ENCODE assay signal across 25 cellular contexts in the genomic region with DNA sequence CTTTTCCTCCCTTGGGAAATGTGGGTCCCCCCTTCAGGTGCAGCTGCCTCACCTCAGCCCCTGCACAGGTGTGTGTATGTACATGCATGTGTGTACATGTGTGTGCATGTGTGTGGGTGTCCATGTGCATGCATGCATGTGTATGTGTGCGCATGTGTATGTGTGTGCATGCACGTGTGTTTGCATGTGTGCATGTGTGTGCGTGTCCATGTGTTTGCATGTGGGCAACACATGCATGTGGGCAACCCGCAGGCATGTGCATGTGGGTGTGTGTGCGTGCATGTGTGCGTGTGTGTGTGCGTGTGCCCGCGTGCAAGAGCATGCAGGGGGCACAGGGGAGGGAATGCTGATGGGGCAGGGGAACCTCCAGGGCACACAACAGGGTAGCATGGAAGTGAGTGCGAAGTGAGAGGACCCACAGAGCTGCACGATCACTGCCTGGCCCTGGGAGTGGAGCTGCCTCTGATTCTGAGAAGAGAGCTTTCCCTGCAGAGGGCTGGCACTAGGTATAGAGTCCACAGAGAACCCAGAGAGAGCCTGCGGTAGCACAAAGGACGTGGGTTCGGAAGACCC. TPM values are rescaled to one million over a fixed set of nuclear protein-coding genes. Genes with fewer than 3 reads are reported as not detected.
DNase-seq lines count a peak whose midpoint lies in the region; ATAC-seq, FAIRE-seq and TF ChIP-seq lines count a peak whose summit lies in the region.
"Had no signal": no experiment of that assay in that cellular context is flagged by ENCODE, and none has a peak within 500 bp of the region (broad histone marks: within the 10 kb centered on the region; RNA-seq: fewer than 3 reads in every experiment).

No MANE protein-coding gene starts in this region.

- FAIRE-seq in GM12878 (lab: Jason Lieb, UNC) (no peak), keratinocyte (lab: Jason Lieb, UNC) (peak; percentile 43), urothelium cell line (lab: Jason Lieb, UNC) (peak; percentile 97)
- FAIRE-seq: H54, RCC 7860 had no signal

- H3K27me3 ChIP-seq in GM12878 (replicated peaks in 1 of 2; ENCODE audit: control insufficient read depth in 2 of 2, insufficient read depth in 2 of 2, low read length in 1 of 2) (no peaks in the 10 kb centered on the region), keratinocyte (ENCODE audit: control insufficient read depth, extremely low read depth, insufficient read depth, low read length) (no peaks in the 10 kb centered on the region)

- 94% methylated on average over 14 of the region's 14 CpGs for WGBS in GM12878 (ENCODE audit: insufficient coverage, insufficient replicate concordance, low lambda C conversion rate, missing lambda C conversion rate)

- BruUV-seq in GM12878 (replicated peaks; lab: Mats Ljungman, UMichigan) = no TSS peak

- H4K20me1 ChIP-seq in GM12878 (ENCODE audit: control insufficient read depth, insufficient read depth) (no peaks in the 10 kb centered on the region), keratinocyte (ENCODE audit: control insufficient read depth, extremely low read depth, insufficient read depth, low read length) (no peaks in the 10 kb centered on the region)

- H2AFZ ChIP-seq in GM12878 (ENCODE audit: control insufficient read depth, low read depth, low read length) (no peak overlapping the region), keratinocyte (ENCODE audit: control insufficient read depth, low read length) (no peak overlapping the region)

- peak overlapping the region; percentile 36 to 50 for H3K27ac Mint-ChIP-seq in activated naive CD4-positive, alpha-beta T cell treated with anti-CD3 and anti-CD28 coated beads, Interleukin-2, amount 50 U/mL, for 72 hours
- H3K27ac Mint-ChIP-seq: CD8-positive, alpha-beta T cell had no signal

- H3K9ac ChIP-seq in GM12878 (ENCODE audit: control insufficient read depth, insufficient read depth, low read length) = no peak overlapping the region
- H3K9ac ChIP-seq in keratinocyte (ENCODE audit: control insufficient read depth, extremely low read depth, insufficient read depth, low read length) = no peak overlapping the region

- no peaks in the 10 kb centered on the region for H3K4me1 ChIP-seq in GM12878 (ENCODE audit: control insufficient read depth, insufficient read depth, low read length)
- H3K4me1 ChIP-seq in keratinocyte (ENCODE audit: control insufficient read depth, extremely low read depth, insufficient read depth, low read length) = peaks cover 27% of the 10 kb centered on the region

- H3K27ac ChIP-seq in GM12878 (ENCODE audit: control insufficient read depth, insufficient read depth) (no peak overlapping the region), keratinocyte (ENCODE audit: control insufficient read depth, insufficient read depth, low read length) (no peak overlapping the region)
- H3K27ac ChIP-seq: HL-60, SK-N-MC had no signal

- TF ChIP-seq POLR2A in GM12878 (IDR thresholded peaks at IDR 0.05; ENCODE audit: low read depth, low read length) = no peak

- DNase-seq in activated naive CD4-positive, alpha-beta T cell treated with anti-CD3 and anti-CD28 coated beads, Interleukin-2, amount 50 U/mL, for 72 hours (ENCODE audit: low spot score in 2 of 2) = no peak
- DNase-seq in activated naive CD4-positive, alpha-beta T cell treated with Interleukin-2 at 50 U/mL for 16 hours = no peak
- no peak for DNase-seq in GM12878 (ENCODE audit: low read depth, low spot score)
- DNase-seq in keratinocyte (ENCODE audit: low read depth, low spot score) = no peak
- DNase-seq in urothelium cell line (ENCODE audit: low spot score) = no peak
- DNase-seq in activated T-cell treated with anti-CD3 and anti-CD28 coated beads, Interleukin-2, amount 50 U/mL, for 1 hour = no peak
- DNase-seq in HuH-7.5 (ENCODE audit: low spot score) = no peak
- DNase-seq in NCI-H2196 (lab: John Stamatoyannopoulos, UW; ENCODE audit: unreplicated experiment) = no peak
- DNase-seq: Calu3; CD8-positive, alpha-beta T cell; DMS53; MM.1S; NCI-H1092; NCI-H748 treated with DMSO at 0.1 percent for 48 hours; NK-92 treated with Interleukin-12 subunit alpha and Interleukin-12 subunit beta, amount 100 ng/mL, for 24 hours; SHP77 had no signal

- no peaks in the 10 kb centered on the region for H3K9me3 Mint-ChIP-seq in activated naive CD4-positive, alpha-beta T cell treated with anti-CD3 and anti-CD28 coated beads, Interleukin-2, amount 50 U/mL, for 72 hours
- H3K9me3 Mint-ChIP-seq: CD8-positive, alpha-beta T cell had no signal

- in situ Hi-C loops in GM12878 (cut with MboI) = no loop called here

- H3K4me2 ChIP-seq in GM12878 (ENCODE audit: control insufficient read depth, insufficient read depth) (no peak overlapping the region), keratinocyte (ENCODE audit: control insufficient read depth, extremely low read depth, insufficient read depth, low read depth, low read length) (no peak overlapping the region)

- TF ChIP-seq CTCF in GM12878 (IDR thresholded peaks at IDR 0.05 in 2 of 3, conservative IDR thresholded peaks at IDR 0.05 in 1 of 3; ENCODE audit: control insufficient read depth in 2 of 3, extremely low read depth in 1 of 3, insufficient read depth in 1 of 3, low read depth in 3 of 3, low read length in 3 of 3) = no peak
- no peak for TF ChIP-seq CTCF in keratinocyte (optimal IDR thresholded peaks at IDR 0.05 in 1 of 3, IDR thresholded peaks at IDR 0.05 in 1 of 3, conservative IDR thresholded peaks at IDR 0.05 in 1 of 3; ENCODE audit: extremely low read depth in 1 of 3, insufficient read depth in 2 of 3, low read length in 3 of 3)

- no peaks in the 10 kb centered on the region for H3K9me1 ChIP-seq in keratinocyte (ENCODE audit: control insufficient read depth, extremely low read depth, insufficient read depth, low read length)

- H3K36me3 Mint-ChIP-seq in activated naive CD4-positive, alpha-beta T cell treated with anti-CD3 and anti-CD28 coated beads, Interleukin-2, amount 50 U/mL, for 72 hours = no peaks in the 10 kb centered on the region

- POLR2A ChIA-PET in GM12878 (lab: Charles Lee) = no interaction called here

- H3K4me3 ChIP-seq in GM12878 = no peak overlapping the region
- no peak overlapping the region for H3K4me3 ChIP-seq in keratinocyte (ENCODE audit: control insufficient read depth in 2 of 3, extremely low read depth in 1 of 3, insufficient read depth in 2 of 3, low read depth in 1 of 3, low read length in 3 of 3)
- H3K4me3 ChIP-seq: SK-N-MC had no signal

- no peak for TF ChIP-seq EP300 in GM12878 (IDR thresholded peaks at IDR 0.05; ENCODE audit: borderline replicate concordance in 1 of 2, control insufficient read depth in 1 of 2, low read depth in 2 of 2, low read length in 2 of 2)

- dilution Hi-C loops in keratinocyte (cut with MboI; ENCODE audit: extremely low pct_ligation_motif_present, low sequenced_read_pairs) = no loop called here

- CTCF ChIA-PET in GM12878 (lab: Yijun Ruan, JAX) = interaction anchor here (1.4 kb wide), 1 partner anchor 11 kb away, joined by 4 read pairs; no protein-coding TSS in a partner anchor

- H3K36me3 ChIP-seq in GM12878 (ENCODE audit: control insufficient read depth in 2 of 2, insufficient read depth in 2 of 2, low read length in 1 of 2) (no peaks in the 10 kb centered on the region; a peak in 3 of 4 replicates), keratinocyte (ENCODE audit: control insufficient read depth in 2 of 2, extremely low read depth in 1 of 2, insufficient read depth in 2 of 2, low read length in 2 of 2) (no peaks in the 10 kb centered on the region)

- RAD21 ChIA-PET in GM12878 (lab: Charles Lee; ENCODE audit: unreplicated experiment) = no interaction called here

- ATAC-seq in activated naive CD4-positive, alpha-beta T cell treated with anti-CD3 and anti-CD28 coated beads, Interleukin-2, amount 50 U/mL, for 72 hours = no peak
- no peak for ATAC-seq in GM12878
- ATAC-seq: CD8-positive, alpha-beta T cell had no signal

- no peak for TF ChIP-seq RAD21 in GM12878 (IDR thresholded peaks at IDR 0.05; ENCODE audit: insufficient read depth, low read depth, low read length)

- H3K9me3 ChIP-seq in GM12878 (replicated peaks; ENCODE audit: control insufficient read depth, insufficient read depth, low read length) (no peaks in the 10 kb centered on the region), keratinocyte (ENCODE audit: control insufficient read depth, low read depth, low read length) (no peaks in the 10 kb centered on the region)

- H3K79me2 ChIP-seq in GM12878 (ENCODE audit: control insufficient read depth, insufficient read depth, low read length) = no peaks in the 10 kb centered on the region
- H3K79me2 ChIP-seq in keratinocyte (ENCODE audit: control insufficient read depth, insufficient read depth, low read length) = no peaks in the 10 kb centered on the region

- intact Hi-C loops in GM12878 (cut with micrococcal nuclease; ENCODE audit: unreplicated experiment) = no loop called here

- SMC1A ChIA-PET in GM12878 (lab: Charles Lee; ENCODE audit: uncharacterized antibody, unreplicated experiment) = no interaction called here

RNA-seq across cellular contexts. Expression of gene BAIAP2L2, which starts 14.6 kb away (rescaled TPM):
- 1 to 10 TPM; 1.1 to 1.3 TPM for total RNA-seq in activated naive CD4-positive, alpha-beta T cell treated with anti-CD3 and anti-CD28 coated beads, Interleukin-2, amount 50 U/mL, for 72 hours
- 0.37 TPM in 1 of 2 replicates, not detected in the other for total RNA-seq in GM12878 (2013; cell fraction: nucleolus; rRNA removed)
- 0.11 TPM in 1 of 2 replicates, not detected in the other for total RNA-seq in GM12878 (2014; rRNA removed)
- total RNA-seq in GM12878 (2014; rRNA removed; fragmentation: Illumina TruSeq; extraction: Trizol) = not detected in 2 replicates
- 0.08 and 0.38 TPM in 2 replicates for total RNA-seq in GM12878 (2021)
- polyA plus RNA-seq in GM12878 (2011; ENCODE audit: low read depth) = 0.12 TPM
- 0.04 and 0.08 TPM in 2 replicates for polyA plus RNA-seq in GM12878 (2011; rRNA removed)
- 0.04 and 0.12 TPM in 2 replicates for polyA plus RNA-seq in GM12878 (2011; cell fraction: cytosol; rRNA removed)
- polyA plus RNA-seq in GM12878 (2011; cell fraction: nucleus; rRNA removed) = 1.0 and 1.1 TPM in 2 replicates
- polyA plus RNA-seq in GM12878 (2012) = 0.51 and 0.70 TPM in 2 replicates
- not detected in 2 replicates for polyA plus RNA-seq in GM12878 (2014; fragmentation: Illumina TruSeq; extraction: Trizol)
- not detected for polyA plus RNA-seq in GM12878 (2014; fragmentation: Nextera tagmentation; extraction: Ambion mirVana)
- polyA plus RNA-seq in GM12878 (2014; rRNA removed) = 0.17 and 0.48 TPM in 2 replicates
- polyA plus RNA-seq in GM12878 (2016; fragmentation: Nextera tagmentation; extraction: Ambion mirVana) = under 1 TPM in 1 of 2 experiments, not detected in 1; 0.11 TPM
- polyA minus RNA-seq in GM12878 (2011; rRNA and poly(A)+ RNA removed) = not detected in 2 replicates
- polyA minus RNA-seq in GM12878 (2011; cell fraction: cytosol; rRNA and poly(A)+ RNA removed) = not detected in 2 replicates
- polyA minus RNA-seq in GM12878 (2011; cell fraction: nucleus; rRNA and poly(A)+ RNA removed) = not detected in 2 replicates
- 2.3 to 4.8 TPM (median 3.2 TPM) in 3 replicates for polyA plus RNA-seq in keratinocyte
- 2.0 TPM for polyA plus RNA-seq in keratinocyte (2011; ENCODE audit: low read depth)
- 2.5 and 7.8 TPM in 2 replicates for polyA plus RNA-seq in keratinocyte (2011; cell fraction: cytosol; rRNA removed)
- polyA plus RNA-seq in keratinocyte (2011; cell fraction: nucleus; rRNA removed) = 2.3 and 3.2 TPM in 2 replicates
- 3.1 and 4.9 TPM in 2 replicates for polyA plus RNA-seq in keratinocyte (2012; ENCODE audit: low replicate concordance)
- polyA minus RNA-seq in keratinocyte = 1.5 to 2.7 TPM (median 2.0 TPM) in 3 replicates
- 9.8 TPM for polyA minus RNA-seq in keratinocyte (2011; cell fraction: cytosol; rRNA and poly(A)+ RNA removed)
- polyA minus RNA-seq in keratinocyte (2011; cell fraction: nucleus; rRNA and poly(A)+ RNA removed) = 2.2 TPM in 1 of 2 replicates, not detected in the other
- total RNA-seq: A172, HT1080, NCI-H460 had no signal

RNA-seq across cellular contexts. Expression of gene SLC16A8, which starts 41.1 kb away (rescaled TPM):
- under 1 TPM in 1 of 2 donors, not detected in 1; 0.39 TPM for total RNA-seq in activated naive CD4-positive, alpha-beta T cell treated with anti-CD3 and anti-CD28 coated beads, Interleukin-2, amount 50 U/mL, for 72 hours
- total RNA-seq in GM12878 (2013; cell fraction: nucleolus; rRNA removed) = not detected in 2 replicates
- total RNA-seq in GM12878 (2014; rRNA removed) (not detected in 2 replicates), GM12878 (2014; rRNA removed; fragmentation: Illumina TruSeq; extraction: Trizol) (not detected in 2 replicates), GM12878 (2021) (not detected in 2 replicates)
- not detected for polyA plus RNA-seq in GM12878 (2011; ENCODE audit: low read depth)
- polyA plus RNA-seq in GM12878 (2011; rRNA removed) (not detected in 2 replicates), GM12878 (2014; fragmentation: Illumina TruSeq; extraction: Trizol) (not detected in 2 replicates), GM12878 (2014; fragmentation: Nextera tagmentation; extraction: Ambion mirVana) (not detected), GM12878 (2014; rRNA removed) (not detected in 2 replicates), GM12878 (2016; fragmentation: Nextera tagmentation; extraction: Ambion mirVana) (not detected), keratinocyte (not detected in 3 replicates)
- polyA plus RNA-seq in GM12878 (2011; cell fraction: cytosol; rRNA removed) = not detected in 2 replicates
- not detected in 2 replicates for polyA plus RNA-seq in GM12878 (2011; cell fraction: nucleus; rRNA removed)
- not detected in 2 replicates for polyA plus RNA-seq in GM12878 (2012)
- polyA minus RNA-seq in GM12878 (2011; rRNA and poly(A)+ RNA removed) = not detected in 2 replicates
- polyA minus RNA-seq in GM12878 (2011; cell fraction: cytosol; rRNA and poly(A)+ RNA removed) = not detected in 2 replicates
- polyA minus RNA-seq in GM12878 (2011; cell fraction: nucleus; rRNA and poly(A)+ RNA removed) = not detected in 2 replicates
- polyA plus RNA-seq in keratinocyte (2011; ENCODE audit: low read depth) = not detected
- polyA plus RNA-seq in keratinocyte (2011; cell fraction: cytosol; rRNA removed) = not detected in 2 replicates
- polyA plus RNA-seq in keratinocyte (2011; cell fraction: nucleus; rRNA removed) = not detected in 2 replicates
- polyA plus RNA-seq in keratinocyte (2012; ENCODE audit: low replicate concordance) = 0.59 TPM in 1 of 2 replicates, not detected in the other
- not detected in 3 replicates for polyA minus RNA-seq in keratinocyte
- polyA minus RNA-seq in keratinocyte (2011; cell fraction: cytosol; rRNA and poly(A)+ RNA removed) = not detected
- polyA minus RNA-seq in keratinocyte (2011; cell fraction: nucleus; rRNA and poly(A)+ RNA removed) = not detected in 2 replicates
- total RNA-seq: A172; Calu3; CD8-positive, alpha-beta T cell; HT1080; LHCN-M2; NCI-H460; OCI-LY7 had no signal

RNA-seq across cellular contexts. Expression of gene PLA2G6, which starts 56.5 kb away (rescaled TPM):
- total RNA-seq in activated naive CD4-positive, alpha-beta T cell treated with anti-CD3 and anti-CD28 coated beads, Interleukin-2, amount 50 U/mL, for 72 hours = 10 to 100 TPM; 74.3 to 75.7 TPM
- 187 and 240 TPM in 2 replicates for total RNA-seq in GM12878 (2013; cell fraction: nucleolus; rRNA removed)
- total RNA-seq in GM12878 (2014; rRNA removed) (17.3 and 20.3 TPM in 2 replicates), GM12878 (2014; rRNA removed; fragmentation: Illumina TruSeq; extraction: Trizol) (11.7 and 13.5 TPM in 2 replicates), GM12878 (2021) (16.7 and 23.2 TPM in 2 replicates)
- 14.0 TPM for polyA plus RNA-seq in GM12878 (2011; ENCODE audit: low read depth)
- polyA plus RNA-seq in GM12878 (2011; rRNA removed) (25.3 and 42.2 TPM in 2 replicates), GM12878 (2014; fragmentation: Illumina TruSeq; extraction: Trizol) (14.2 and 18.9 TPM in 2 replicates), GM12878 (2014; fragmentation: Nextera tagmentation; extraction: Ambion mirVana) (under 1 TPM; 0.15 to 0.27 TPM), GM12878 (2014; rRNA removed) (28.1 and 30.7 TPM in 2 replicates), GM12878 (2016; fragmentation: Nextera tagmentation; extraction: Ambion mirVana) (10 to 100 TPM; 10.0 to 12.6 TPM), keratinocyte (4.6 to 12.1 TPM (median 5.2 TPM) in 3 replicates)
- 37.1 and 42.6 TPM in 2 replicates for polyA plus RNA-seq in GM12878 (2011; cell fraction: cytosol; rRNA removed)
- 377 and 471 TPM in 2 replicates for polyA plus RNA-seq in GM12878 (2011; cell fraction: nucleus; rRNA removed)
- 37.9 and 41.3 TPM in 2 replicates for polyA plus RNA-seq in GM12878 (2012)
- 69.2 and 114 TPM in 2 replicates for polyA minus RNA-seq in GM12878 (2011; rRNA and poly(A)+ RNA removed)
- polyA minus RNA-seq in GM12878 (2011; cell fraction: cytosol; rRNA and poly(A)+ RNA removed) = 15.9 and 17.0 TPM in 2 replicates
- polyA minus RNA-seq in GM12878 (2011; cell fraction: nucleus; rRNA and poly(A)+ RNA removed) = 122 and 142 TPM in 2 replicates
- 1.6 TPM for polyA plus RNA-seq in keratinocyte (2011; ENCODE audit: low read depth)
- polyA plus RNA-seq in keratinocyte (2011; cell fraction: cytosol; rRNA removed) = 1.4 and 2.3 TPM in 2 replicates
- polyA plus RNA-seq in keratinocyte (2011; cell fraction: nucleus; rRNA removed) = 34.0 and 40.8 TPM in 2 replicates
- 3.2 and 9.8 TPM in 2 replicates for polyA plus RNA-seq in keratinocyte (2012; ENCODE audit: low replicate concordance)
- polyA minus RNA-seq in keratinocyte = 4.4 to 20.7 TPM (median 14.4 TPM) in 3 replicates
- polyA minus RNA-seq in keratinocyte (2011; cell fraction: cytosol; rRNA and poly(A)+ RNA removed) = 5.0 TPM
- polyA minus RNA-seq in keratinocyte (2011; cell fraction: nucleus; rRNA and poly(A)+ RNA removed) = 16.8 and 27.8 TPM in 2 replicates
